Comparison of ENCODE assay signal across 11 cellular contexts in the genomic region with DNA sequence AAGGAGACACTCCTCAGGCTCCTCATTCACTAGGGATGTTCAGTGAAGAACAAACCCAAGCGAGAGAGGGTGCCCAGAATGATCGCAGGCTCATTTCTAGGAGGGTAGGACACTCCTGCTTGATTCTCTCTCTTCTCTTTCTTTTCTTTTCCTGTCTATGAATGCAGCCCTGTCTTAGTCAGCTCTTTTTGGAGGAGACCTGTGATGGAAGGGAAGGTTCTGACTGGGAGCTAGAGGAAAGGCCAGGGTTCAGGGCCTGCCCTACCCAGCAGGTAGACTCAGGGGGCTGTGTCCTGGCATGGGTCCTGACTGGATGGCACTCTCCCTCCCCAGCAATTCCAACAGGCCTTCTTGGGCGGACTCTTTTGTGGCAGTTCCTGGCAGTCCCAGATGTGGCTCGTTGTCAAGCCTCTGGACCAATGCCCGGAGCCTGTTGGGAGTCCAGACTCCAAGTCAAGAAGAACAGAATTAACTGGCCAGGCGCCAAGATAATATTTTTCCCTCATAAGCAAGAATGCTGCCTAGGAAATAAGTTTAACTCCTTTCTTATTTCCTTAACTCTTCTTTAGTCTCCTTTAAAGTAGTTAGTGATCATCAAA.
DNase-seq lines count a peak whose midpoint lies in the region; ATAC-seq and TF ChIP-seq lines count a peak whose summit lies in the region.
"Had no signal": no experiment of that assay in that cellular context is flagged by ENCODE, and none has a peak within 500 bp of the region (broad histone marks: within the 10 kb centered on the region; RNA-seq: fewer than 3 reads in every experiment).

No MANE protein-coding gene starts in this region.

- H3K27ac ChIP-seq in A673 (ENCODE audit: low read depth, low read length, poor library complexity, severe bottlenecking) (no peak overlapping the region), esophagus squamous epithelium (peak overlapping the region; percentile 14 to 64 (median 36))
- H3K27ac ChIP-seq: HL-60 had no signal

- H3K27me3 ChIP-seq in A673 (replicated peaks; ENCODE audit: insufficient read depth, low read depth, low read length, poor library complexity) (no peaks in the 10 kb centered on the region), esophagus squamous epithelium (no peaks in the 10 kb centered on the region)

- H3K4me3 Mint-ChIP-seq in type B pancreatic cell, result no peak overlapping the region
- H3K4me3 Mint-ChIP-seq: B cell, GM23338 had no signal

- no peak for TF ChIP-seq CTCF in A673 (conservative IDR thresholded peaks at IDR 0.05; ENCODE audit: low read depth, low read length)
- no peak for TF ChIP-seq CTCF in esophagus squamous epithelium (IDR thresholded peaks at IDR 0.05)
- no peak for TF ChIP-seq CTCF in mucosa of descending colon (IDR thresholded peaks at IDR 0.05)
- TF ChIP-seq CTCF in type B pancreatic cell (conservative IDR thresholded peaks at IDR 0.05), result no peak

- H3K4me1 ChIP-seq in A673 (ENCODE audit: insufficient read depth, low read length, poor library complexity, severe bottlenecking), result no peaks in the 10 kb centered on the region
- peaks cover 0 to 20% (median 10%) of the 10 kb centered on the region in 3 donors for H3K4me1 ChIP-seq in esophagus squamous epithelium
- no peaks in the 10 kb centered on the region for H3K4me1 ChIP-seq in mucosa of descending colon (ENCODE audit: low read depth)

- H3K4me1 Mint-ChIP-seq in type B pancreatic cell (ENCODE audit: unreplicated experiment), result peaks cover 44% of the 10 kb centered on the region
- H3K4me1 Mint-ChIP-seq: B cell had no signal

- CTCF ChIA-PET in A673 (lab: Charles Lee), result no interaction called here

- POLR2A ChIA-PET in A673 (lab: Charles Lee; ENCODE audit: low non-redundant PET), result no interaction called here

- H3K27me3 Mint-ChIP-seq in type B pancreatic cell, result peaks cover 2% of the 10 kb centered on the region

- intact Hi-C loops in A673 (cut with micrococcal nuclease; ENCODE audit: unreplicated experiment) (loop anchor here (10.0 kb wide), 1 partner anchor 773 kb away; no protein-coding TSS in a partner anchor), esophagus squamous epithelium (cut with DNase I) (no loop called here), mucosa of descending colon (cut with DNase I, micrococcal nuclease) (loop anchor here in 1 of 2 donors (5.0 kb wide), 1 partner anchor 226 kb away; no protein-coding TSS in a partner anchor)

- ATAC-seq in mucosa of descending colon (peak; percentile 62), GM18519 (IDR thresholded peaks at IDR 0.05; ENCODE audit: low FRiP score, unreplicated experiment) (no peak)
- ATAC-seq: GM23338 had no signal

- DNase-seq in A673 (ENCODE audit: low spot score) (peak; percentile 4), NCI-H446 (lab: John Stamatoyannopoulos, UW) (peak; percentile 45 to 86), esophagus squamous epithelium (lab: John Stamatoyannopoulos, UW) (no peak), mucosa of descending colon (peak; percentile 77 to 78 (median 78)), islet precursor cell (no peak), type B pancreatic cell (ENCODE audit: extremely low spot score, unreplicated experiment) (no peak), NCI-H82 treated with DMSO at 0.1 percent for 48 hours (lab: John Stamatoyannopoulos, UW; ENCODE audit: unreplicated experiment) (no peak)

- H3K36me3 ChIP-seq in A673 (ENCODE audit: insufficient read depth, low read length, poor library complexity, severe bottlenecking) (no peaks in the 10 kb centered on the region), esophagus squamous epithelium (no peaks in the 10 kb centered on the region), mucosa of descending colon (ENCODE audit: low read depth) (no peaks in the 10 kb centered on the region)

- no peak for TF ChIP-seq POLR2A in esophagus squamous epithelium (IDR thresholded peaks at IDR 0.05)

- H3K9me3 ChIP-seq in A673 (ENCODE audit: low read depth, low read length, poor library complexity, severe bottlenecking), result no peaks in the 10 kb centered on the region
- H3K9me3 ChIP-seq in esophagus squamous epithelium, result no peaks in the 10 kb centered on the region
- no peaks in the 10 kb centered on the region for H3K9me3 ChIP-seq in mucosa of descending colon

- H3K4me3 ChIP-seq in A673 (ENCODE audit: low read depth, low read length, poor library complexity, severe bottlenecking) (no peak overlapping the region), esophagus squamous epithelium (no peak overlapping the region), mucosa of descending colon (no peak overlapping the region)
- H3K4me3 ChIP-seq: GM23338 had no signal

- H3K36me3 Mint-ChIP-seq in type B pancreatic cell, result peaks cover 3% of the 10 kb centered on the region

- no peak overlapping the region for H3K27ac Mint-ChIP-seq in type B pancreatic cell
- H3K27ac Mint-ChIP-seq: B cell, GM23338 had no signal

- no TSS peak for BruUV-seq in A673 (replicated peaks; lab: Mats Ljungman, UMichigan)

- 33 to 37% methylated on average over 5 of the region's 6 CpGs for WGBS in esophagus squamous epithelium, 2 donors

- H3K9me3 Mint-ChIP-seq in type B pancreatic cell, result no peaks in the 10 kb centered on the region
- H3K9me3 Mint-ChIP-seq: GM23338 had no signal

Comparison
In these comparisons a context has a peak if more than half of its experiments do, and no peak if none do; other contexts are left out.
1. DNase-seq: peak in A673 (single experiment), NCI-H446 (2 of 2) and mucosa of descending colon (3 of 3); none in esophagus squamous epithelium (single experiment), islet precursor cell (single experiment), type B pancreatic cell (single experiment) and NCI-H82 treated with DMSO at 0.1 percent for 48 hours (single experiment).